ENCODE assay signal across 28 cellular contexts in the genomic region with DNA sequence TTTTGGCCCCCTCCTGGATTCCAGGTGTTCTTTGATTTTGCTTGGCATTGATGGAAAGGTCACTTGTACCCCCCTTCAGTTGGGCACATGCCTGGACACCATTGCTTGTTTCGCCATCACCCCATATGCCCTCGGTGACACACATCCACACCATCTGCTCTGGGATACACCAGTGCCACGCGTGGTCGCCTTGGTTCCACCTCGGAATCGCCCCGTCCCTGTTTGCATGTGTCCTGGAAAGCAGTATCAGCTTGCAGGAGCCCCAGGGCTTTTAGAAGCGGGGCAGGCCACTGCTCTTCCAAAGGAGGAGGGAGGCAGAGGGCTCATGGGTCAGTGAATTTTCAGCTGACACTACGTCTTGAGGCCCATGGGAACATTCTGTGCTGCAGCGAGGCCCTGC.
"Had no signal": no experiment of that assay in that cellular context is flagged by ENCODE, and none has a peak within 500 bp of the region (broad histone marks: within the 10 kb centered on the region; RNA-seq: fewer than 3 reads in every experiment).

No MANE protein-coding gene starts in this region.

- ATAC-seq: effector memory CD8-positive, alpha-beta T cell; esophagus mucosa; foreskin keratinocyte; gastrocnemius medialis; gastroesophageal sphincter; heart left ventricle; heart right ventricle had no signal

- H3K27ac ChIP-seq: colonic mucosa, coronary artery, dorsolateral prefrontal cortex, epithelial cell of prostate, esophagus squamous epithelium, foreskin keratinocyte, gastrocnemius medialis, gastroesophageal sphincter, heart left ventricle, heart right ventricle, hepatocyte had no signal

- H2AFZ ChIP-seq: hepatocyte had no signal

- H3K4me3 Mint-ChIP-seq: dendritic cell treated with granulocyte-macrophage colony-stimulating factor and Interleukin-4, amounts not matched to agents 40 ng/mL and 50 ng/mL, for 4 days; effector memory CD8-positive, alpha-beta T cell; endodermal cell had no signal

- H3K4me1 Mint-ChIP-seq: endodermal cell had no signal

- H3K36me3 ChIP-seq: colonic mucosa, esophagus squamous epithelium, gastrocnemius medialis, gastroesophageal sphincter, heart left ventricle, heart right ventricle had no signal

- H3K27me3 Mint-ChIP-seq: dendritic cell treated with granulocyte-macrophage colony-stimulating factor and Interleukin-4, amounts not matched to agents 40 ng/mL and 50 ng/mL, for 4 days; effector memory CD8-positive, alpha-beta T cell had no signal

- H3K27me3 ChIP-seq: colonic mucosa, esophagus squamous epithelium, foreskin keratinocyte, gastrocnemius medialis, heart left ventricle, heart right ventricle, hepatocyte had no signal

- FAIRE-seq: endometrium, endothelial cell of umbilical vein, frontal cortex had no signal

- H3K4me2 ChIP-seq: hepatocyte had no signal

- H3K27ac Mint-ChIP-seq: dendritic cell treated with granulocyte-macrophage colony-stimulating factor and Interleukin-4, amounts not matched to agents 40 ng/mL and 50 ng/mL, for 4 days; effector memory CD8-positive, alpha-beta T cell; endodermal cell had no signal

- H3K4me3 ChIP-seq: colonic mucosa, coronary artery, dorsolateral prefrontal cortex, esophagus squamous epithelium, gastrocnemius medialis, gastroesophageal sphincter, heart left ventricle, heart right ventricle, hepatocyte had no signal

- DNase-seq: colonic mucosa; cortex of kidney; dorsolateral prefrontal cortex; effector CD4-positive, alpha-beta T cell; effector CD8-positive, alpha-beta T cell; effector memory CD4-positive, alpha-beta T cell; effector memory CD8-positive, alpha-beta T cell; endodermal cell; erythroblast; esophagus squamous epithelium; foreskin fibroblast; foreskin keratinocyte; foreskin melanocyte; gastrocnemius medialis; glutamatergic neuron; head of caudate nucleus; heart left ventricle; heart right ventricle; hippocampal formation had no signal

- H3K79me2 ChIP-seq: hepatocyte had no signal

- H3K4me1 ChIP-seq: colonic mucosa, esophagus squamous epithelium, foreskin keratinocyte, gastrocnemius medialis, gastroesophageal sphincter, heart left ventricle, heart right ventricle had no signal

- H3K9me3 ChIP-seq: colonic mucosa, gastrocnemius medialis, gastroesophageal sphincter had no signal
